ENCODE assay signal across 32 cellular contexts in the genomic region with DNA sequence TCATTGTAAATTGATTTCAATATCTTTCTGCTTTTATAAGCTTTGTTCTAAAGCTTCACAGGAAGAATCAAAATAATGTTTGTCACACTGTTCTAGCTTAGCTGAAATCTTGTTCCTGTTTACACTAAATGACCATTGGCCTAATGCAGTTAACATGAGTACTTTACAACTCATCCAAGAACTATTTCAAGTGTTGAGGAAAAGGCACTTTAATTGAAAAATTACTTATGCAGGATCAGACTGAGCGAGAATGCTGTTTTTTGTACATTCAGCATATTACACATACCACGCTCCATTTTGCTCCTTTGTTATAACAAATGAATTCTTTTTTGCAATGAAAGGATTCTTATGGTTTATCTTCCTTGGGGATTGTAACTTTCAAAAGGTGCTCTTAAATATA. TPM values are rescaled to one million over a fixed set of nuclear protein-coding genes. Genes with fewer than 3 reads are reported as not detected.
DNase-seq lines count a peak whose midpoint lies in the region; ATAC-seq, FAIRE-seq and TF ChIP-seq lines count a peak whose summit lies in the region.
"Had no signal": no experiment of that assay in that cellular context is flagged by ENCODE, and none has a peak within 500 bp of the region (broad histone marks: within the 10 kb centered on the region; RNA-seq: fewer than 3 reads in every experiment).

No MANE protein-coding gene starts in this region.

- peak; percentile 27 for DNase-seq in DMS53 (lab: John Stamatoyannopoulos, UW)
- no peak for DNase-seq in DMS53 treated with DMSO at 0.1 percent for 48 hours (lab: John Stamatoyannopoulos, UW; ENCODE audit: unreplicated experiment)
- peak; percentile 50 for DNase-seq in adipocyte (ENCODE audit: low read depth)
- DNase-seq in fibroblast of peridontal ligament (ENCODE audit: extremely low read depth), result peak; percentile 40
- no peak for DNase-seq in upper lobe of right lung
- DNase-seq in dermis blood vessel endothelial cell, result no peak
- DNase-seq in small intestine, result no peak
- no peak for DNase-seq in breast epithelium (ENCODE audit: low spot score in 2 of 2)
- DNase-seq: activated CD4-positive, alpha-beta memory T cell treated with anti-CD3 and anti-CD28 coated beads for 36 hours; activated CD4-positive, alpha-beta T cell treated with anti-CD3 and anti-CD28 coated beads for 1 hour; activated CD8-positive, alpha-beta memory T cell treated with anti-CD3 and anti-CD28 coated beads, Interleukin-2, amount 50 U/mL, for 48 hours; activated naive CD4-positive, alpha-beta T cell treated with anti-CD3 and anti-CD28 coated beads, Interleukin-2, amount 10 ng/mL, durations not matched to agents 7 days and 5 days; amniotic stem cell; CD8-positive, alpha-beta T cell; foreskin keratinocyte; head of caudate nucleus; Kasumi-1; left ventricle myocardium superior; NCI-H1417 treated with DMSO at 0.1 percent for 48 hours; NCI-H2081 treated with DMSO at 0.1 percent for 48 hours; NCI-H226; NCI-H69; Right ventricle myocardium superior; stimulated activated CD4-positive, alpha-beta T cell treated with anti-CD3 and anti-CD28 coated beads, Interleukin-1b, Interleukin-23, amount 100 ng/mL, for 48 hours; stimulated activated naive CD8-positive, alpha-beta T cell treated with anti-CD3 and anti-CD28 coated beads, Interleukin-15, Interleukin-2, amounts not matched to agents 100 U/mL and 50 U/mL, for 24 hours had no signal

- H3K27ac ChIP-seq in upper lobe of right lung (no peak overlapping the region), small intestine (ENCODE audit: low read depth in 1 of 2, low read length in 1 of 2) (no peak overlapping the region), breast epithelium (no peak overlapping the region)
- H3K27ac ChIP-seq: 22Rv1, foreskin keratinocyte, HL-60, parathyroid adenoma had no signal

- peaks cover 14% of the 10 kb centered on the region for H3K4me1 ChIP-seq in adipocyte (ENCODE audit: control insufficient read depth, insufficient read depth, low read length)
- no peaks in the 10 kb centered on the region for H3K4me1 ChIP-seq in upper lobe of right lung
- H3K4me1 ChIP-seq in small intestine (ENCODE audit: control insufficient read depth in 2 of 2, insufficient read depth in 1 of 2, low read depth in 1 of 2, low read length in 1 of 2), result no peaks in the 10 kb centered on the region
- H3K4me1 ChIP-seq in breast epithelium, result no peaks in the 10 kb centered on the region
- H3K4me1 ChIP-seq: foreskin keratinocyte had no signal

- TF ChIP-seq CTCF in upper lobe of right lung (IDR thresholded peaks at IDR 0.05), result no peak
- no peak for TF ChIP-seq CTCF in breast epithelium (IDR thresholded peaks at IDR 0.05)

- peak overlapping the region; percentile 47 for H3K9ac ChIP-seq in adipocyte (ENCODE audit: low read length)
- H3K9ac ChIP-seq: parathyroid adenoma had no signal

- peak; percentile 38 for ATAC-seq in upper lobe of right lung
- ATAC-seq: CD8-positive, alpha-beta T cell; foreskin keratinocyte; left ventricle myocardium superior; Panc1; stimulated activated naive CD8-positive, alpha-beta T cell treated with anti-CD3 and anti-CD28 coated beads, Interleukin-15, Interleukin-2, amounts not matched to agents 100 U/mL and 50 U/mL, for 24 hours had no signal

- intact Hi-C loops in upper lobe of right lung (cut with DNase I), result no loop called here
- intact Hi-C loops in breast epithelium (cut with DNase I; ENCODE audit: low total_unique reads), result no loop called here

- TF ChIP-seq POLR2A in breast epithelium (IDR thresholded peaks at IDR 0.05), result no peak

- H3K9me3 ChIP-seq in adipocyte (ENCODE audit: control insufficient read depth, low read length), result no peaks in the 10 kb centered on the region
- no peaks in the 10 kb centered on the region for H3K9me3 ChIP-seq in upper lobe of right lung
- H3K9me3 ChIP-seq in small intestine (ENCODE audit: control insufficient read depth, low read depth), result no peaks in the 10 kb centered on the region
- H3K9me3 ChIP-seq in breast epithelium, result no peaks in the 10 kb centered on the region

- whole genome bisulfite sequencing in small intestine, 3 donors, result 64 to 96% (median 89%) methylated on average over 2 of the region's 2 CpGs

- FAIRE-seq in small intestine (lab: Jason Lieb, UNC), result no peak
- FAIRE-seq: bronchial epithelial cell, GM12892, keratinocyte had no signal

- H3K4me3 ChIP-seq in adipocyte (ENCODE audit: low read length), result no peak overlapping the region
- no peak overlapping the region for H3K4me3 ChIP-seq in upper lobe of right lung
- no peak overlapping the region for H3K4me3 ChIP-seq in small intestine (ENCODE audit: low read depth in 1 of 2, low read length in 2 of 2)
- H3K4me3 ChIP-seq in breast epithelium, result no peak overlapping the region

- H3K36me3 ChIP-seq in adipocyte (ENCODE audit: control insufficient read depth, insufficient read depth, low read length, severe bottlenecking) (no peaks in the 10 kb centered on the region), upper lobe of right lung (no peaks in the 10 kb centered on the region), small intestine (ENCODE audit: control insufficient read depth in 2 of 2, insufficient read depth in 2 of 2, low read length in 2 of 2) (no peaks in the 10 kb centered on the region), breast epithelium (no peaks in the 10 kb centered on the region)

- no peaks in the 10 kb centered on the region for H3K27me3 ChIP-seq in adipocyte (replicated peaks; ENCODE audit: control insufficient read depth, insufficient read depth, low read length)
- H3K27me3 ChIP-seq in upper lobe of right lung, result no peaks in the 10 kb centered on the region
- no peaks in the 10 kb centered on the region for H3K27me3 ChIP-seq in small intestine (ENCODE audit: control insufficient read depth in 2 of 2, insufficient read depth in 2 of 2, low read length in 2 of 2)
- no peaks in the 10 kb centered on the region for H3K27me3 ChIP-seq in breast epithelium
- H3K27me3 ChIP-seq: foreskin keratinocyte had no signal

RNA-seq across cellular contexts. Expression of a gene that starts 22.4 kb away (rescaled TPM):
- total RNA-seq in upper lobe of right lung (48.9 TPM), dermis blood vessel endothelial cell (58.7 and 83.1 TPM in 2 replicates), breast epithelium (10 to 100 TPM; 31.4 to 34.0 (median 31.8) TPM)
- 10 to 100 TPM; 43.2 to 62.2 (median 50.2) TPM for polyA plus RNA-seq in small intestine

Comparison
In these comparisons a context has a peak if more than half of its experiments do, and no peak if none do; other contexts are left out.
1. DNase-seq: peak in DMS53 (single experiment), adipocyte (single experiment) and fibroblast of peridontal ligament (single experiment); none in DMS53 treated with DMSO at 0.1 percent for 48 hours (single experiment), upper lobe of right lung (single experiment), dermis blood vessel endothelial cell (single experiment), small intestine (single experiment) and breast epithelium (0 of 2).